ENCODE assay signal across 14 cellular contexts in genomic region chr22:29129644-29130201, GRCh38. TPM values are rescaled to one million over a fixed set of nuclear protein-coding genes. Genes with fewer than 3 reads are reported as not detected.
A peak's percentile ranks its signal among the peaks of the same experiment; 100 is the strongest.
DNase-seq lines count a peak whose midpoint lies in the region; TF ChIP-seq lines count a peak whose summit lies in the region.
"Had no signal": no experiment of that assay in that cellular context is flagged by ENCODE, and none has a peak within 500 bp of the region (broad histone marks: within the 10 kb centered on the region; RNA-seq: fewer than 3 reads in every experiment).

No MANE protein-coding gene starts in this region.

- H3K4me3 ChIP-seq in endodermal cell (ENCODE audit: low read length) (no peak overlapping the region), neural progenitor cell (no peak overlapping the region), HAP-1 (no peak overlapping the region)

- H3K9me3 ChIP-seq in endodermal cell (ENCODE audit: control insufficient read depth, low read length) (peaks cover 7% of the 10 kb centered on the region), neural progenitor cell (ENCODE audit: low read depth) (no peaks in the 10 kb centered on the region), HAP-1 (no peaks in the 10 kb centered on the region)

- H3K27ac Mint-ChIP-seq in endodermal cell = peak overlapping the region; percentile 41
- peak overlapping the region; percentile 66 for H3K27ac Mint-ChIP-seq in neural progenitor cell
- H3K27ac Mint-ChIP-seq: activated CD8-positive, alpha-beta T cell treated with anti-CD3 and anti-CD28 coated beads for 36 hours; activated naive CD8-positive, alpha-beta T cell treated with anti-CD3 and anti-CD28 coated beads for 36 hours; dendritic cell treated with granulocyte-macrophage colony-stimulating factor and Interleukin-4, amounts not matched to agents 40 ng/mL and 50 ng/mL, for 4 days; T-helper 1 cell treated with Interleukin-12 subunit alpha and Interleukin-12 subunit beta and Interleukin-4 antibody, amounts not matched to agents 30 μg/mL and 1 μg/mL, for 36 hours had no signal

- no peak overlapping the region for H2AFZ ChIP-seq in neural progenitor cell (replicated peaks)

- H4K20me1 ChIP-seq in neural progenitor cell (ENCODE audit: low read depth) = no peaks in the 10 kb centered on the region

- H3K4me1 Mint-ChIP-seq in endodermal cell = peaks cover 6% of the 10 kb centered on the region
- no peaks in the 10 kb centered on the region for H3K4me1 Mint-ChIP-seq in neural progenitor cell
- H3K4me1 Mint-ChIP-seq: activated naive CD8-positive, alpha-beta T cell treated with anti-CD3 and anti-CD28 coated beads for 36 hours had no signal

- H3K27me3 ChIP-seq in endodermal cell (ENCODE audit: control insufficient read depth, insufficient read depth, low read length, poor library complexity, severe bottlenecking) = no peaks in the 10 kb centered on the region
- H3K27me3 ChIP-seq in neural progenitor cell = no peaks in the 10 kb centered on the region
- no peaks in the 10 kb centered on the region for H3K27me3 ChIP-seq in HAP-1 (ENCODE audit: low read depth)

- DNase-seq in DMS153 treated with DMSO at 0.1 percent for 48 hours (lab: John Stamatoyannopoulos, UW; ENCODE audit: unreplicated experiment) (peak; percentile 71), NCI-H1694 (lab: John Stamatoyannopoulos, UW) (peak; percentile 37), endodermal cell (no peak), neural progenitor cell (ENCODE audit: low spot score) (no peak), DMS 273 (lab: John Stamatoyannopoulos, UW; ENCODE audit: unreplicated experiment) (no peak), HAP-1 (ENCODE audit: low spot score in 2 of 2) (no peak), AG08396 (ENCODE audit: low spot score) (no peak), NK-92 (lab: John Stamatoyannopoulos, UW; ENCODE audit: unreplicated experiment) (no peak)
- DNase-seq: activated CD8-positive, alpha-beta T cell treated with anti-CD3 and anti-CD28 coated beads for 36 hours; activated naive CD8-positive, alpha-beta T cell treated with anti-CD3 and anti-CD28 coated beads for 36 hours; H7; KG1 had no signal

- 60 to 61% methylated on average over 3 of the region's 4 CpGs for WGBS in endodermal cell (ENCODE audit: insufficient coverage in 1 of 2, insufficient read length in 1 of 2), 2 experiments

- no peak overlapping the region for H3K27ac ChIP-seq in endodermal cell (ENCODE audit: low read depth, low read length)
- no peak overlapping the region for H3K27ac ChIP-seq in neural progenitor cell

- H3K36me3 Mint-ChIP-seq in endodermal cell (ENCODE audit: low read depth) (peaks cover 22% of the 10 kb centered on the region), neural progenitor cell (peaks cover 27% of the 10 kb centered on the region)
- H3K36me3 Mint-ChIP-seq: activated naive CD8-positive, alpha-beta T cell treated with anti-CD3 and anti-CD28 coated beads for 36 hours had no signal

- TF ChIP-seq CTCF in endodermal cell (conservative IDR thresholded peaks at IDR 0.05) (no peak), neural progenitor cell (IDR thresholded peaks at IDR 0.05) (no peak)

- H3K79me2 ChIP-seq in neural progenitor cell (ENCODE audit: low read depth) = no peaks in the 10 kb centered on the region

- no peaks in the 10 kb centered on the region for H3K36me3 ChIP-seq in endodermal cell (ENCODE audit: control insufficient read depth, insufficient read depth, low read length)
- H3K36me3 ChIP-seq in neural progenitor cell = no peaks in the 10 kb centered on the region
- H3K36me3 ChIP-seq in HAP-1 (replicated peaks) = peaks cover 18% of the 10 kb centered on the region

- no peak overlapping the region for H3K4me2 ChIP-seq in neural progenitor cell

- peaks cover 7% of the 10 kb centered on the region for H3K9me3 Mint-ChIP-seq in endodermal cell
- H3K9me3 Mint-ChIP-seq in neural progenitor cell = peaks cover 9% of the 10 kb centered on the region
- H3K9me3 Mint-ChIP-seq: T-helper 1 cell treated with Interleukin-12 subunit alpha and Interleukin-12 subunit beta and Interleukin-4 antibody, amounts not matched to agents 30 μg/mL and 1 μg/mL, for 36 hours had no signal

- H3K4me1 ChIP-seq in endodermal cell (ENCODE audit: control insufficient read depth, insufficient read depth, low read length) (no peaks in the 10 kb centered on the region), neural progenitor cell (no peaks in the 10 kb centered on the region), HAP-1 (no peaks in the 10 kb centered on the region)

- H3K9ac ChIP-seq in endodermal cell (ENCODE audit: extremely low read depth, low read length, poor library complexity, severe bottlenecking) (no peak overlapping the region), neural progenitor cell (no peak overlapping the region)

- no peaks in the 10 kb centered on the region for H3F3A ChIP-seq in neural progenitor cell (ENCODE audit: low read depth)

- H3K4me3 Mint-ChIP-seq in endodermal cell = no peak overlapping the region
- H3K4me3 Mint-ChIP-seq in neural progenitor cell = no peak overlapping the region
- H3K4me3 Mint-ChIP-seq: activated CD8-positive, alpha-beta T cell treated with anti-CD3 and anti-CD28 coated beads for 36 hours; activated naive CD8-positive, alpha-beta T cell treated with anti-CD3 and anti-CD28 coated beads for 36 hours; dendritic cell treated with granulocyte-macrophage colony-stimulating factor and Interleukin-4, amounts not matched to agents 40 ng/mL and 50 ng/mL, for 4 days; T-helper 1 cell treated with Interleukin-12 subunit alpha and Interleukin-12 subunit beta and Interleukin-4 antibody, amounts not matched to agents 30 μg/mL and 1 μg/mL, for 36 hours had no signal

- H3K27me3 Mint-ChIP-seq in endodermal cell (ENCODE audit: insufficient read depth) (no peaks in the 10 kb centered on the region), neural progenitor cell (ENCODE audit: insufficient read depth, low read depth) (no peaks in the 10 kb centered on the region)

- in situ Hi-C loops in HAP-1 (cut with MboI; ENCODE audit: low sequenced_read_pairs) = no loop called here

RNA-seq across cellular contexts. Expression of gene KREMEN1, which starts 56.9 kb away (rescaled TPM):
- 1 to 10 TPM; 6.2 to 7.5 TPM for total RNA-seq in endodermal cell
- 18.1 TPM for polyA plus RNA-seq in endodermal cell (2013, experiment 1 of 2)
- 17.0 TPM for polyA plus RNA-seq in endodermal cell (2013, experiment 2 of 2)
- 1.4 and 1.9 TPM in 2 replicates for total RNA-seq in neural progenitor cell (ENCODE audit: low replicate concordance)

Comparison
In these comparisons a context has a peak if more than half of its experiments do, and no peak if none do; other contexts are left out.
1. DNase-seq: peak in DMS153 treated with DMSO at 0.1 percent for 48 hours (single experiment) and NCI-H1694 (single experiment); none in endodermal cell (single experiment), neural progenitor cell (single experiment), DMS 273 (single experiment), HAP-1 (0 of 2), AG08396 (single experiment) and NK-92 (single experiment).